ENCODE assay signal across 21 cellular contexts in the genomic region with DNA sequence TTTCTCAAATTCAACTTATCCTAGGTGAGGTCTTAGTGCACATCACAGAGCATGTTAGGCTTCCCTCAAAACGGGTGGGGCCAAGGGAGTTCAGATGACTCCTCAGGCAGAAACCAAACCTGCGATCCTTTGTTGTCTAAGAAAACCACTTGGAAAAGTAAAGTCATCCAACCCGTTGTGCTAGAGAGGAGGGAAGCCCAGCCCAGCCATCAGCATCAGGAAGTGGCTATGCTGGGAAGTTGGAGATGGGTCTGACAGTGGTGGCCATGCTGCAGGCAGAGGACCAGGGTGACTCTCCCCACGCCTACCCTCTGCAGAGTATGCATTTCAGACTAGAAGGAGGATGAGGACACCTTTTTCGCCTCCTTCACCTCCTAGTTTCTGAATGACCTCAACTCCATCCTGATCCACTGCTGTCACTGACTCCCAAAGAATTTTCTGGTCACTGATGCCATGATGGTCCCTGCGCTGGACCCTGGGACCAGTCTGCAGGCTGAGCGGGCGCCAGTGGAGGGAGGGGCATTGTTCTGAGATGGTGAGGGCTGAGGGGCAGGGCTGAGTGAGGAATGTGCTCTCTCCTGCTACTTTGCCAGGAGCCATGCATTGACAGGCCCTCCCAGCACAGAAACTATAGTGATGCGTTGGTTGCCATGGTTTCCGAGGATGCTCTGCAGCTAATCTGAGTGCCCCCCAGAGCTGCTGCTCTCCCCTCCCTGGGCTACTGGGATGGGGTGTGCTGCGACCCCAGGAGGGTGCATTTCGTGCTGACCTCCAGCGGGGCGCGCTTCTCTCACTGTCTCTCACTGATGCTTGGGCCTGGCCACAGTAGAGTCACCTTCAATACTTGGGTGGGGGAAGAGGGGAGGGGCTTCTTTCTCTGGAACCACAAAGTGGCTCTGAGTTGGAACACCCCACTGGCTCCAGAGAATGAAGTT. TPM values are rescaled to one million over a fixed set of nuclear protein-coding genes. Genes with fewer than 3 reads are reported as not detected.
"Had no signal": no experiment of that assay in that cellular context is flagged by ENCODE, and none has a peak within 500 bp of the region (broad histone marks: within the 10 kb centered on the region; RNA-seq: fewer than 3 reads in every experiment).

No MANE protein-coding gene starts in this region.

- H3K4me3 Mint-ChIP-seq: activated CD4-positive, alpha-beta memory T cell treated with anti-CD3 and anti-CD28 coated beads, Interleukin-2, amount 10 ng/mL, durations not matched to agents 7 days and 5 days; memory B cell; natural killer cell; T-helper 2 cell treated with Interferon-gamma antibody and Interleukin-4, amounts not matched to agents 5 μg/mL and 100 μg/mL, for 36 hours had no signal

- H3K27ac Mint-ChIP-seq: activated CD4-positive, alpha-beta memory T cell treated with anti-CD3 and anti-CD28 coated beads, Interleukin-2, amount 10 ng/mL, durations not matched to agents 7 days and 5 days; memory B cell; natural killer cell; T-helper 2 cell treated with Interferon-gamma antibody and Interleukin-4, amounts not matched to agents 5 μg/mL and 100 μg/mL, for 36 hours had no signal

- H3K9me3 ChIP-seq: suprapubic skin, upper lobe of left lung had no signal

- H3K36me3 ChIP-seq: cardiac muscle cell, suprapubic skin, upper lobe of left lung had no signal

- ATAC-seq: natural killer cell; sciatic nerve; stimulated activated naive CD8-positive, alpha-beta T cell treated with anti-CD3 and anti-CD28 coated beads, Interleukin-15, Interleukin-2, amounts not matched to agents 100 U/mL and 50 U/mL, for 24 hours had no signal

- H3K36me3 Mint-ChIP-seq: memory B cell, natural killer cell had no signal

- H3K4me3 ChIP-seq: cardiac muscle cell, suprapubic skin, upper lobe of left lung had no signal

- H3K27ac ChIP-seq: cardiac muscle cell, suprapubic skin, upper lobe of left lung had no signal

- FAIRE-seq: astrocyte, endothelial cell of umbilical vein had no signal

- H3K9me3 Mint-ChIP-seq: activated CD4-positive, alpha-beta memory T cell treated with anti-CD3 and anti-CD28 coated beads, Interleukin-2, amount 10 ng/mL, durations not matched to agents 7 days and 5 days; memory B cell; natural killer cell; T-helper 2 cell treated with Interferon-gamma antibody and Interleukin-4, amounts not matched to agents 5 μg/mL and 100 μg/mL, for 36 hours had no signal

- DNase-seq: activated CD4-positive, alpha-beta memory T cell treated with anti-CD3 and anti-CD28 coated beads, Interleukin-2, amount 10 ng/mL, durations not matched to agents 7 days and 5 days; activated CD4-positive, alpha-beta T cell treated with anti-CD3 and anti-CD28 coated beads for 1 hour; activated CD8-positive, alpha-beta memory T cell treated with anti-CD3 and anti-CD28 coated beads, Interleukin-2, amount 50 U/mL, for 4 hours; activated naive CD4-positive, alpha-beta T cell; hippocampal formation; natural killer cell; nucleus accumbens; stimulated activated CD4-positive, alpha-beta T cell treated with anti-CD3 and anti-CD28 coated beads, Interleukin-2, amount 100 ng/mL, for 24 hours; stimulated activated naive CD8-positive, alpha-beta T cell treated with anti-CD3 and anti-CD28 coated beads, Interleukin-15, Interleukin-2, amounts not matched to agents 100 U/mL and 50 U/mL, for 24 hours; SW 1271; upper lobe of left lung had no signal

RNA-seq across cellular contexts. Expression of a gene that starts 20.4 kb away (rescaled TPM):
- total RNA-seq: astrocyte, endothelial cell of umbilical vein, fibroblast of lung, pulmonary artery endothelial cell, sciatic nerve, upper lobe of left lung had no signal
- polyA plus RNA-seq: endothelial cell of umbilical vein, fibroblast of lung had no signal

RNA-seq across cellular contexts. Expression of a gene that starts 28.2 kb away (rescaled TPM):
- total RNA-seq: activated CD4-positive, alpha-beta memory T cell treated with anti-CD3 and anti-CD28 coated beads, Interleukin-2, amount 10 ng/mL, durations not matched to agents 7 days and 5 days; astrocyte; endothelial cell of umbilical vein; fibroblast of lung; natural killer cell; pulmonary artery endothelial cell; sciatic nerve had no signal
- polyA plus RNA-seq: endothelial cell of umbilical vein, fibroblast of lung had no signal

RNA-seq across cellular contexts. Expression of a gene that starts 51.2 kb away (rescaled TPM):
- total RNA-seq: activated CD4-positive, alpha-beta memory T cell treated with anti-CD3 and anti-CD28 coated beads, Interleukin-2, amount 10 ng/mL, durations not matched to agents 7 days and 5 days; cardiac muscle cell; endothelial cell of umbilical vein; fibroblast of lung; mucosa of gallbladder; natural killer cell; pulmonary artery endothelial cell; sciatic nerve; upper lobe of left lung had no signal

RNA-seq across cellular contexts. Expression of a gene that starts 56.8 kb away (rescaled TPM):
- total RNA-seq: suprapubic skin had no signal
- polyA plus RNA-seq: fibroblast of lung had no signal
